8 cellular contexts compared by ENCODE assay signal in genomic region chr19:48623556-48624066, GRCh38. TPM values are rescaled to one million over a fixed set of nuclear protein-coding genes. Genes with fewer than 3 reads are reported as not detected.
DNase-seq lines count a peak whose midpoint lies in the region; ATAC-seq and TF ChIP-seq lines count a peak whose summit lies in the region.

No MANE protein-coding gene starts in this region.

- peaks cover 26% of the 10 kb centered on the region for H3K4me1 ChIP-seq in body of pancreas
- H3K4me1 ChIP-seq in mesodermal cell (ENCODE audit: control insufficient read depth, insufficient read depth, low read length, poor library complexity, severe bottlenecking) = no peaks in the 10 kb centered on the region

- no peak for ATAC-seq in stimulated activated naive CD8-positive, alpha-beta T cell treated with anti-CD3 and anti-CD28 coated beads, Interleukin-15, Interleukin-2, amounts not matched to agents 100 U/mL and 50 U/mL, for 24 hours
- ATAC-seq in body of pancreas (no peak), HG03520 (IDR thresholded peaks at IDR 0.05; ENCODE audit: unreplicated experiment) (no peak), HG02610 (IDR thresholded peaks at IDR 0.05; ENCODE audit: unreplicated experiment) (no peak), GM21737 (IDR thresholded peaks at IDR 0.05; ENCODE audit: unreplicated experiment) (no peak)

- DNase-seq in stimulated activated naive CD8-positive, alpha-beta T cell treated with anti-CD3 and anti-CD28 coated beads, Interleukin-15, Interleukin-2, amounts not matched to agents 100 U/mL and 50 U/mL, for 24 hours = no peak
- DNase-seq in body of pancreas (no peak), NCI-H774 (lab: John Stamatoyannopoulos, UW) (no peak)

- peak overlapping the region; percentile 95 for H3K27ac Mint-ChIP-seq in stimulated activated naive CD8-positive, alpha-beta T cell treated with anti-CD3 and anti-CD28 coated beads, Interleukin-15, Interleukin-2, amounts not matched to agents 100 ng/mL and 50 ng/mL, for 24 hours

- peaks cover 63% of the 10 kb centered on the region for H3K4me1 Mint-ChIP-seq in stimulated activated naive CD8-positive, alpha-beta T cell treated with anti-CD3 and anti-CD28 coated beads, Interleukin-15, Interleukin-2, amounts not matched to agents 100 ng/mL and 50 ng/mL, for 24 hours (ENCODE audit: low read depth)

- 27 to 30% methylated on average over 8 of the region's 8 CpGs for WGBS in body of pancreas, 2 donors
- WGBS in mesodermal cell (ENCODE audit: insufficient coverage in 2 of 2), 2 experiments = 35 to 37% methylated on average over 8 of the region's 8 CpGs

- no peaks in the 10 kb centered on the region for H3K27me3 Mint-ChIP-seq in stimulated activated naive CD8-positive, alpha-beta T cell treated with anti-CD3 and anti-CD28 coated beads, Interleukin-15, Interleukin-2, amounts not matched to agents 100 ng/mL and 50 ng/mL, for 24 hours

- H3K9me3 ChIP-seq in body of pancreas (no peaks in the 10 kb centered on the region), mesodermal cell (ENCODE audit: control insufficient read depth, low read length) (no peaks in the 10 kb centered on the region)

- H3K27ac ChIP-seq in body of pancreas (peak overlapping the region; percentile 2 to 81 (median 78)), mesodermal cell (ENCODE audit: low read depth, low read length, severe bottlenecking) (peak overlapping the region; percentile 96)

- H3K4me3 ChIP-seq in body of pancreas (no peak overlapping the region), mesodermal cell (ENCODE audit: extremely low read depth, insufficient read depth, low read length, poor library complexity, severe bottlenecking) (peak overlapping the region; percentile 58)

- H3K36me3 ChIP-seq in body of pancreas (replicated peaks in 1 of 2; ENCODE audit: insufficient read depth in 1 of 2, low read depth in 2 of 2) (no peaks in the 10 kb centered on the region), mesodermal cell (ENCODE audit: control insufficient read depth, insufficient read depth, low read length) (peaks cover 6% of the 10 kb centered on the region)

- no peak for TF ChIP-seq POLR2A in body of pancreas (IDR thresholded peaks at IDR 0.05)

- H3K4me3 Mint-ChIP-seq in stimulated activated naive CD8-positive, alpha-beta T cell treated with anti-CD3 and anti-CD28 coated beads, Interleukin-15, Interleukin-2, amounts not matched to agents 100 ng/mL and 50 ng/mL, for 24 hours = peak overlapping the region; percentile 86

- no peaks in the 10 kb centered on the region for H3K27me3 ChIP-seq in body of pancreas

- H3K9me3 Mint-ChIP-seq in stimulated activated naive CD8-positive, alpha-beta T cell treated with anti-CD3 and anti-CD28 coated beads, Interleukin-15, Interleukin-2, amounts not matched to agents 100 ng/mL and 50 ng/mL, for 24 hours = no peaks in the 10 kb centered on the region

- intact Hi-C loops in body of pancreas (cut with DNase I) = no loop called here

- TF ChIP-seq CTCF in body of pancreas (IDR thresholded peaks at IDR 0.05) = no peak

- H3K36me3 Mint-ChIP-seq in stimulated activated naive CD8-positive, alpha-beta T cell treated with anti-CD3 and anti-CD28 coated beads, Interleukin-15, Interleukin-2, amounts not matched to agents 100 ng/mL and 50 ng/mL, for 24 hours (ENCODE audit: low read depth) = peaks cover 42% of the 10 kb centered on the region

RNA-seq across cellular contexts. Expression of gene SPHK2, which starts 4.3 kb away (rescaled TPM):
- total RNA-seq in body of pancreas = 10 to 100 TPM in 1 of 2 donors, 1 to 10 TPM in 1; 8.3 to 37.6 TPM
- 9.4 TPM for polyA plus RNA-seq in mesodermal cell (2013, experiment 1 of 2)
- 8.7 TPM for polyA plus RNA-seq in mesodermal cell (2013, experiment 2 of 2)

RNA-seq across cellular contexts. Expression of gene RPL18, which starts 4.6 kb away (rescaled TPM):
- 1,000 to 10,000 TPM; 2,402 to 3,112 TPM for total RNA-seq in body of pancreas
- 1,420 TPM for polyA plus RNA-seq in mesodermal cell (2013, experiment 1 of 2)
- polyA plus RNA-seq in mesodermal cell (2013, experiment 2 of 2) = 1,243 TPM

RNA-seq across cellular contexts. Expression of gene FAM83E, which starts 8.7 kb away (rescaled TPM):
- 1 to 10 TPM in 1 of 2 donors, under 1 TPM in 1; 0.33 to 4.2 TPM for total RNA-seq in body of pancreas
- polyA plus RNA-seq in mesodermal cell (2013, experiment 1 of 2) = 0.44 TPM
- not detected for polyA plus RNA-seq in mesodermal cell (2013, experiment 2 of 2)

RNA-seq across cellular contexts. Expression of gene DBP, which starts 13.6 kb away (rescaled TPM):
- total RNA-seq in body of pancreas = 1 to 10 TPM; 2.0 to 4.9 TPM
- 4.5 TPM for polyA plus RNA-seq in mesodermal cell (2013, experiment 1 of 2)
- polyA plus RNA-seq in mesodermal cell (2013, experiment 2 of 2) = 2.7 TPM

RNA-seq across cellular contexts. Expression of gene SPACA4, which starts 17.1 kb away (rescaled TPM):
- total RNA-seq in body of pancreas = not detected
- polyA plus RNA-seq in mesodermal cell (2013, experiment 1 of 2) = not detected
- not detected for polyA plus RNA-seq in mesodermal cell (2013, experiment 2 of 2)
